2 cellular contexts compared by ENCODE assay signal in genomic region chr16:58084635-58085034, GRCh38.
TF ChIP-seq lines count a peak whose summit lies in the region.

No MANE protein-coding gene starts in this region.

TF ChIP-seq in GM23338, 12 proteins besides CTCF, POLR2A, EP300 and RAD21:
- TF ChIP-seq ZNF331 (CRISPR knock-in tag; IDR thresholded peaks at IDR 0.05; ENCODE audit: low read depth) = no peak
- TF ChIP-seq REST (IDR thresholded peaks at IDR 0.05; ENCODE audit: unreplicated experiment) = no peak
- no peak for TF ChIP-seq ETS1 (IDR thresholded peaks at IDR 0.05)
- no peak for TF ChIP-seq ZNF114 (CRISPR knock-in tag; IDR thresholded peaks at IDR 0.05)
- TF ChIP-seq ZNF462 (CRISPR knock-in tag; IDR thresholded peaks at IDR 0.05) = no peak
- no peak for TF ChIP-seq EZH2phosphoT487 (IDR thresholded peaks at IDR 0.05; ENCODE audit: unreplicated experiment)
- TF ChIP-seq NANOG (IDR thresholded peaks at IDR 0.05; ENCODE audit: borderline replicate concordance) = no peak
TF ChIP-seq in GM23338: peak in this region for 0.

TF ChIP-seq in H1, 55 proteins besides CTCF, POLR2A, EP300 and RAD21:
- TF ChIP-seq TBP (IDR thresholded peaks at IDR 0.05; ENCODE audit: low read depth, low read length) (0 out of 2 replicates have a peak, but pooled peaks have one; percentile 56), CHD2 (IDR thresholded peaks at IDR 0.05; ENCODE audit: low read length) (no peak), NANOG (IDR thresholded peaks at IDR 0.05; ENCODE audit: insufficient read depth, low read depth, low read length, poor library complexity, severe bottlenecking) (peak; percentile 60)
